15 cellular contexts compared by ENCODE assay signal in genomic region chr18:62445386-62445917, GRCh38.
DNase-seq lines count a peak whose midpoint lies in the region; ATAC-seq, FAIRE-seq and TF ChIP-seq lines count a peak whose summit lies in the region.
"Had no signal": no experiment of that assay in that cellular context is flagged by ENCODE, and none has a peak within 500 bp of the region (broad histone marks: within the 10 kb centered on the region; RNA-seq: fewer than 3 reads in every experiment).

No MANE protein-coding gene starts in this region.

- POLR2A ChIA-PET in A673 (lab: Charles Lee; ENCODE audit: low non-redundant PET), result no interaction called here

- TF ChIP-seq CTCF in A673 (conservative IDR thresholded peaks at IDR 0.05; ENCODE audit: low read depth, low read length) (no peak), osteoblast (IDR thresholded peaks at IDR 0.05; ENCODE audit: extremely low read depth, low read depth, low read length) (no peak), GM13976 (IDR thresholded peaks at IDR 0.05; ENCODE audit: borderline replicate concordance, control extremely low read depth, extremely low read depth, insufficient read depth, missing control alignments) (no peak)

- H3K4me1 ChIP-seq in A673 (ENCODE audit: insufficient read depth, low read length, poor library complexity, severe bottlenecking), result peaks cover 29% of the 10 kb centered on the region
- H3K4me1 ChIP-seq in osteoblast (ENCODE audit: insufficient read depth, low read length), result peaks cover 5% of the 10 kb centered on the region

- no peaks in the 10 kb centered on the region for H3K79me2 ChIP-seq in osteoblast (ENCODE audit: insufficient read depth, low read length)

- no TSS peak for BruUV-seq in A673 (replicated peaks; lab: Mats Ljungman, UMichigan)

- no peaks in the 10 kb centered on the region for H3K27me3 ChIP-seq in A673 (replicated peaks; ENCODE audit: insufficient read depth, low read depth, low read length, poor library complexity)
- H3K27me3 ChIP-seq in osteoblast (ENCODE audit: insufficient read depth, low read length), result peaks cover 14% of the 10 kb centered on the region
- H3K27me3 ChIP-seq: tibial artery had no signal

- peak; percentile 77 for ATAC-seq in GM18520 (IDR thresholded peaks at IDR 0.05; ENCODE audit: unreplicated experiment)
- ATAC-seq in HG02938 (IDR thresholded peaks at IDR 0.05; ENCODE audit: unreplicated experiment), result peak; percentile 59

- no peaks in the 10 kb centered on the region for H4K20me1 ChIP-seq in osteoblast (ENCODE audit: insufficient read depth, low read length)

- CTCF ChIA-PET in A673 (lab: Charles Lee), result interaction anchor here (0.6 to 1.4 kb wide), 2 partner anchors 20 to 25 kb away, joined by 3 to 4 read pairs; no protein-coding TSS in a partner anchor

- H3K4me2 ChIP-seq in osteoblast (ENCODE audit: insufficient read depth, low read length), result no peak overlapping the region

- H3K27ac ChIP-seq in A673 (ENCODE audit: low read depth, low read length, poor library complexity, severe bottlenecking) (no peak overlapping the region), osteoblast (ENCODE audit: low read depth, low read length) (no peak overlapping the region)
- H3K27ac ChIP-seq: tibial artery had no signal

- in situ Hi-C loops in GM13976 (cut with MboI; ENCODE audit: low sequenced_read_pairs, unreplicated experiment), result loop anchor here (25.0 kb wide), 2 partner anchors 258 to 542 kb away; partner anchors contain the start of genes PIGN and RELCH

- H3K9me3 ChIP-seq in A673 (ENCODE audit: low read depth, low read length, poor library complexity, severe bottlenecking) (no peaks in the 10 kb centered on the region), osteoblast (ENCODE audit: low read depth, low read length) (no peaks in the 10 kb centered on the region)
- H3K9me3 ChIP-seq: tibial artery had no signal

- H3K4me3 ChIP-seq in A673 (ENCODE audit: low read depth, low read length, poor library complexity, severe bottlenecking), result no peak overlapping the region
- H3K4me3 ChIP-seq in osteoblast (ENCODE audit: insufficient read depth, low read length), result no peak overlapping the region
- H3K4me3 ChIP-seq: tibial artery had no signal

- intact Hi-C loops in A673 (cut with micrococcal nuclease; ENCODE audit: unreplicated experiment), result loop anchor here (5.0 kb wide), 2 partner anchors 77 to 227 kb away; partner anchors contain the start of gene ZCCHC2

- FAIRE-seq in urothelium cell line (lab: Jason Lieb, UNC), result no peak

- peak; percentile 81 for DNase-seq in A673 (ENCODE audit: low spot score)
- peak; percentile 98 for DNase-seq in NCI-H748 treated with DMSO at 0.1 percent for 48 hours (lab: John Stamatoyannopoulos, UW)
- no peak for DNase-seq in osteoblast (ENCODE audit: insufficient read length, low spot score, missing footprints)
- DNase-seq in cerebellum (ENCODE audit: low spot score), result no peak
- no peak for DNase-seq in urothelium cell line (ENCODE audit: low spot score)
- DNase-seq in GM13976 (ENCODE audit: low spot score), result no peak
- DNase-seq: activated CD4-positive, alpha-beta T cell treated with anti-CD3 and anti-CD28 coated beads, Interleukin-2, amount 50 U/mL, for 48 hours; amygdala; C1 segment of cervical spinal cord; GF-D8; hippocampal formation; NCI-H446; tibial artery had no signal

- H2AFZ ChIP-seq in osteoblast (ENCODE audit: low read length), result no peak overlapping the region

- H3K36me3 ChIP-seq in A673 (ENCODE audit: insufficient read depth, low read length, poor library complexity, severe bottlenecking), result no peaks in the 10 kb centered on the region
- H3K36me3 ChIP-seq in osteoblast (ENCODE audit: insufficient read depth, low read length), result no peaks in the 10 kb centered on the region
- H3K36me3 ChIP-seq: tibial artery had no signal

Comparison
In these comparisons a context has a peak if more than half of its experiments do, and no peak if none do; other contexts are left out.
1. DNase-seq: peak in A673 (single experiment) and NCI-H748 treated with DMSO at 0.1 percent for 48 hours (single experiment); none in osteoblast (single experiment), cerebellum (single experiment), urothelium cell line (single experiment) and GM13976 (single experiment).